ENCODE assay signal across 23 cellular contexts in the genomic region with DNA sequence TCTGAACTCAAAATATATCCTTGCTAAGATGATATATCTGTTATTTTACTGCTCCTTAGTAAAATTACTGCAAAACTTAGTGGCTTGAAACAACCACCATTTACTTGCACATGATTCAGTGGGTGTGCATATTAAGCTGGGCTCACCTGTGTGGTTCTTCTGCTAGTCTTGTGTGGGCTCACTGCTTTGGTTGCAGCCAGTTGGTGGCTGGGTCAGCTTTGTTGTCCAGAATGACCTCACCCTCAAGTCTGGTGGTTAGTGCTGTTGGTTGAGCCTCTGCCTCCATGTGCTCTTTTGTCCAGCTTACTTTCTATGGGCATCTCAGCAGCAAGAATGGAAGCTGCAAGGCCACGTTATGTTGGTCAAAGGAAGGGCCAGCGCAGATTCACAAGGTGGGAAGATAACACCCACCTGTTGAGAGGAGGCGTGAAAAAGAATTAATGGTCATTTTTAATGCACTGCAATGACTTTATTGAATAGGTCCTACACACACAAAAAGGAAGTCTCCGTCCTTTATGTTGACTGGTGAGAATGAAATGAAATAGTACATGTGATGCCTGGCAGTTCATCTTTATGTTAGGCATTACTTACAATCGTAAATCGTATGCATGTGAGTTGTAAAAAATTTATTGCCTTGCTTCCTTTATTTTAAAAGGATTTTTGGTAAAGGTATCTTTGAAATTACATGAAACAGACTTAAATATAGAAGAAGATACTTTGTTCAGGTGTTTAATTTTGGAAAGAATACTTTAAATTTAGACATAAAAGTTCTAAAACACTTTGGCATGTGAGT. TPM values are rescaled to one million over a fixed set of nuclear protein-coding genes. Genes with fewer than 3 reads are reported as not detected.
DNase-seq lines count a peak whose midpoint lies in the region; ATAC-seq and TF ChIP-seq lines count a peak whose summit lies in the region.
"Had no signal": no experiment of that assay in that cellular context is flagged by ENCODE, and none has a peak within 500 bp of the region (broad histone marks: within the 10 kb centered on the region; RNA-seq: fewer than 3 reads in every experiment).

No MANE protein-coding gene starts in this region.

- no peak overlapping the region for H2AFZ ChIP-seq in GM23338

- no peak overlapping the region for H3K4me2 ChIP-seq in GM23338
- H3K4me2 ChIP-seq: BLaER1 treated with 17β-estradiol and CSF1 and Interleukin-3, amounts not matched to agents 10 nM and 100 nM had no signal

- H3K79me2 ChIP-seq in GM23338 (replicated peaks; ENCODE audit: insufficient read depth): peaks cover 100% of the 10 kb centered on the region

- TF ChIP-seq CTCF in CD4-positive, alpha-beta T cell (IDR thresholded peaks at IDR 0.05): no peak
- TF ChIP-seq CTCF in GM23338 (conservative IDR thresholded peaks at IDR 0.05; ENCODE audit: low read depth in 2 of 2) (no peak), WTC11 (IDR thresholded peaks at IDR 0.05) (no peak), tibial nerve (IDR thresholded peaks at IDR 0.05) (no peak)

- H3K36me3 Mint-ChIP-seq in CD4-positive, alpha-beta T cell (ENCODE audit: low read depth): peaks cover 5% of the 10 kb centered on the region
- no peaks in the 10 kb centered on the region for H3K36me3 Mint-ChIP-seq in GM23338 (ENCODE audit: low read depth)
- H3K36me3 Mint-ChIP-seq in WTC11: no peaks in the 10 kb centered on the region

- peaks cover 83% of the 10 kb centered on the region for H3K4me1 Mint-ChIP-seq in CD4-positive, alpha-beta T cell (ENCODE audit: low read depth)
- H3K4me1 Mint-ChIP-seq in GM23338: peaks cover 21% of the 10 kb centered on the region; the same call in 2 of the 3 replicates
- H3K4me1 Mint-ChIP-seq in WTC11: peaks cover 22% of the 10 kb centered on the region
- peaks cover 47% of the 10 kb centered on the region for H3K4me1 Mint-ChIP-seq in stimulated activated naive CD8-positive, alpha-beta T cell treated with anti-CD3 and anti-CD28 coated beads, Interleukin-15, amount 100 ng/mL, for 72 hours

- no peak for TF ChIP-seq POLR2A in tibial nerve (IDR thresholded peaks at IDR 0.05)

- no peaks in the 10 kb centered on the region for H3K9me3 ChIP-seq in CD4-positive, alpha-beta T cell (ENCODE audit: control insufficient read depth, low read length)
- no peaks in the 10 kb centered on the region for H3K9me3 ChIP-seq in tibial nerve

- peaks cover 40% of the 10 kb centered on the region for H4K20me1 ChIP-seq in GM23338 (replicated peaks; ENCODE audit: insufficient read depth)

- DNase-seq in CD4-positive, alpha-beta T cell: no peak
- no peak for DNase-seq in GM23338 (ENCODE audit: low spot score)
- DNase-seq in WTC11 (ENCODE audit: low spot score): no peak
- no peak for DNase-seq in left colon
- no peak for DNase-seq in tibial nerve (ENCODE audit: low spot score in 2 of 2)
- no peak for DNase-seq in activated naive CD4-positive, alpha-beta T cell treated with Interleukin-2 at 50 U/mL for 16 hours
- DNase-seq in NCI-H446 treated with DMSO at 0.1 percent for 48 hours (lab: John Stamatoyannopoulos, UW): no peak
- no peak for DNase-seq in stimulated activated naive CD8-positive, alpha-beta T cell treated with anti-CD3 and anti-CD28 coated beads, Interleukin-15, amount 100 ng/mL, for 72 hours
- DNase-seq: DMS79, GOT3, HFFc6, IMR-90, Karpas-422, NCI-H1105 treated with DMSO at 0.1 percent for 48 hours, NCI-H1694, NCI-H2081 treated with DMSO at 0.1 percent for 48 hours, NCI-H524, PC-3, SIG-M5, T-cell had no signal

- peak overlapping the region; percentile 9 for H3K4me3 Mint-ChIP-seq in CD4-positive, alpha-beta T cell
- H3K4me3 Mint-ChIP-seq in GM23338 (no peak overlapping the region), WTC11 (no peak overlapping the region)
- H3K4me3 Mint-ChIP-seq in stimulated activated naive CD8-positive, alpha-beta T cell treated with anti-CD3 and anti-CD28 coated beads, Interleukin-15, amount 100 ng/mL, for 72 hours: no peak overlapping the region
- H3K4me3 Mint-ChIP-seq: HFFc6 had no signal

- H3K27me3 Mint-ChIP-seq in CD4-positive, alpha-beta T cell: no peaks in the 10 kb centered on the region
- H3K27me3 Mint-ChIP-seq in GM23338 (ENCODE audit: insufficient read depth, low read depth, poor library complexity): no peaks in the 10 kb centered on the region
- H3K27me3 Mint-ChIP-seq in WTC11 (ENCODE audit: low read depth): no peaks in the 10 kb centered on the region
- no peaks in the 10 kb centered on the region for H3K27me3 Mint-ChIP-seq in stimulated activated naive CD8-positive, alpha-beta T cell treated with anti-CD3 and anti-CD28 coated beads, Interleukin-15, amount 100 ng/mL, for 72 hours
- H3K27me3 Mint-ChIP-seq: T-cell had no signal

- H3K4me1 ChIP-seq in GM23338 (ENCODE audit: insufficient read depth): peaks cover 19% of the 10 kb centered on the region
- H3K4me1 ChIP-seq in tibial nerve: peaks cover 0 to 34% (median 8%) of the 10 kb centered on the region in 4 donors

- no peak for TF ChIP-seq EP300 in tibial nerve (IDR thresholded peaks at IDR 0.05)

- H3K9me3 Mint-ChIP-seq in CD4-positive, alpha-beta T cell: no peaks in the 10 kb centered on the region
- H3K9me3 Mint-ChIP-seq in GM23338 (no peaks in the 10 kb centered on the region), WTC11 (no peaks in the 10 kb centered on the region)
- H3K9me3 Mint-ChIP-seq in stimulated activated naive CD8-positive, alpha-beta T cell treated with anti-CD3 and anti-CD28 coated beads, Interleukin-15, amount 100 ng/mL, for 72 hours: no peaks in the 10 kb centered on the region
- H3K9me3 Mint-ChIP-seq: HFFc6 had no signal

- 94% methylated on average over 6 of the region's 6 CpGs for WGBS in tibial nerve, 2 donors

- H3F3A ChIP-seq in GM23338 (replicated peaks; ENCODE audit: low read depth): no peaks in the 10 kb centered on the region

- H3K4me3 ChIP-seq in GM23338 (no peak overlapping the region), tibial nerve (no peak overlapping the region)
- H3K4me3 ChIP-seq: BLaER1 treated with 17β-estradiol and CSF1 and Interleukin-3, amounts not matched to agents 10 nM and 100 nM had no signal

- no peak overlapping the region for H3K27ac ChIP-seq in CD4-positive, alpha-beta T cell (ENCODE audit: low read depth, low read length)
- H3K27ac ChIP-seq in GM23338 (ENCODE audit: low read depth): no peak overlapping the region
- H3K27ac ChIP-seq in tibial nerve: no peak overlapping the region
- H3K27ac ChIP-seq: BLaER1 treated with 17β-estradiol and CSF1 and Interleukin-3, amounts not matched to agents 10 nM and 100 nM; RWPE1 had no signal

- CTCF ChIA-PET in CD4-positive, alpha-beta T cell (lab: Charles Lee): interaction anchor here (1.7 kb wide), 1 partner anchor 10 kb away, joined by 6 read pairs; no protein-coding TSS in a partner anchor
- CTCF ChIA-PET in WTC11 (lab: Charles Lee): interaction anchor here (0.6 to 1.7 kb wide), 3 partner anchors 10 to 255 kb away, joined by 3 to 9 read pairs (median 3); no protein-coding TSS in a partner anchor

- H3K9me2 ChIP-seq in GM23338 (ENCODE audit: insufficient read depth): no peaks in the 10 kb centered on the region

- intact Hi-C loops in CD4-positive, alpha-beta T cell (cut with DNase I, micrococcal nuclease): no loop called here
- intact Hi-C loops in left colon (cut with DNase I, micrococcal nuclease): no loop called here

- no peak for ATAC-seq in CD4-positive, alpha-beta T cell (ENCODE audit: poor library complexity)
- ATAC-seq in GM23338: no peak
- ATAC-seq in WTC11: no peak
- ATAC-seq in left colon: peak; percentile 39
- no peak for ATAC-seq in stimulated activated naive CD8-positive, alpha-beta T cell treated with anti-CD3 and anti-CD28 coated beads, Interleukin-15, amount 100 ng/mL, for 72 hours
- ATAC-seq: PC-3, SK-N-SH treated with all-trans-retinoic acid at 6 μM for 48 hours, T-cell had no signal

- POLR2A ChIA-PET in CD4-positive, alpha-beta T cell (lab: Charles Lee): no interaction called here
- POLR2A ChIA-PET in WTC11 (lab: Charles Lee): no interaction called here

- no peak overlapping the region for H3K27ac Mint-ChIP-seq in CD4-positive, alpha-beta T cell
- no peak overlapping the region for H3K27ac Mint-ChIP-seq in GM23338
- peak overlapping the region; percentile 15 for H3K27ac Mint-ChIP-seq in WTC11
- H3K27ac Mint-ChIP-seq in stimulated activated naive CD8-positive, alpha-beta T cell treated with anti-CD3 and anti-CD28 coated beads, Interleukin-15, amount 100 ng/mL, for 72 hours: no peak overlapping the region
- H3K27ac Mint-ChIP-seq: HFFc6, T-cell had no signal

- H3K27me3 ChIP-seq in CD4-positive, alpha-beta T cell (ENCODE audit: control insufficient read depth, insufficient read depth, low read length): no peaks in the 10 kb centered on the region
- H3K27me3 ChIP-seq in GM23338 (ENCODE audit: insufficient read depth) (no peaks in the 10 kb centered on the region), tibial nerve (no peaks in the 10 kb centered on the region)
- H3K27me3 ChIP-seq: BLaER1 treated with 17β-estradiol and CSF1 and Interleukin-3, amounts not matched to agents 10 nM and 100 nM had no signal

- no peaks in the 10 kb centered on the region for H3K36me3 ChIP-seq in GM23338 (ENCODE audit: insufficient read depth)
- H3K36me3 ChIP-seq in tibial nerve: no peaks in the 10 kb centered on the region

TF ChIP-seq in GM23338, 12 proteins besides CTCF, POLR2A, EP300 and RAD21 (continues in another document):
- TF ChIP-seq CREB1 (CRISPR knock-in tag; IDR thresholded peaks at IDR 0.05; ENCODE audit: low read depth) (no peak), ZNF331 (CRISPR knock-in tag; IDR thresholded peaks at IDR 0.05; ENCODE audit: low read depth) (peak; percentile 24; the same call in 1 of the 2 replicates), EZH2phosphoT487 (IDR thresholded peaks at IDR 0.05; ENCODE audit: unreplicated experiment) (no peak), STAT1 (IDR thresholded peaks at IDR 0.05; ENCODE audit: unreplicated experiment) (no peak)

TF ChIP-seq in WTC11, 78 proteins besides CTCF, POLR2A, EP300 and RAD21 (continues in another document):
- TF ChIP-seq, protein P1, sequence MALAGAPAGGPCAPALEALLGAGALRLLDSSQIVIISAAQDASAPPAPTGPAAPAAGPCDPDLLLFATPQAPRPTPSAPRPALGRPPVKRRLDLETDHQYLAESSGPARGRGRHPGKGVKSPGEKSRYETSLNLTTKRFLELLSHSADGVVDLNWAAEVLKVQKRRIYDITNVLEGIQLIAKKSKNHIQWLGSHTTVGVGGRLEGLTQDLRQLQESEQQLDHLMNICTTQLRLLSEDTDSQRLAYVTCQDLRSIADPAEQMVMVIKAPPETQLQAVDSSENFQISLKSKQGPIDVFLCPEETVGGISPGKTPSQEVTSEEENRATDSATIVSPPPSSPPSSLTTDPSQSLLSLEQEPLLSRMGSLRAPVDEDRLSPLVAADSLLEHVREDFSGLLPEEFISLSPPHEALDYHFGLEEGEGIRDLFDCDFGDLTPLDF (CRISPR knock-in tag; IDR thresholded peaks at IDR 0.05): no peak
- no peak for TF ChIP-seq OVOL2 (CRISPR knock-in tag; IDR thresholded peaks at IDR 0.05; ENCODE audit: borderline replicate concordance)
- TF ChIP-seq TCF7 (CRISPR knock-in tag; IDR thresholded peaks at IDR 0.05; ENCODE audit: low read depth): no peak
- TF ChIP-seq GABPB1 (CRISPR knock-in tag; IDR thresholded peaks at IDR 0.05): no peak

RNA-seq across cellular contexts. Expression of a gene that starts 34.3 kb away (rescaled TPM):
- total RNA-seq in CD4-positive, alpha-beta T cell: 10 to 100 TPM; 50.9 to 63.6 TPM
- total RNA-seq in GM23338 (2014; rRNA removed; shearing (Covaris generic)): 52.6 and 68.4 TPM in 2 replicates
- 27.6 and 28.3 TPM in 2 replicates for polyA plus RNA-seq in GM23338 (2016; fragmentation: Nextera tagmentation; extraction: Ambion mirVana)
- total RNA-seq in WTC11 (2021) (56.9 to 59.5 TPM (median 57.1 TPM) in 3 replicates), left colon (10 to 100 TPM; 41.8 to 47.6 TPM), tibial nerve (10 to 100 TPM; 43.8 to 67.8 (median 59.1) TPM)
